14 cellular contexts compared by ENCODE assay signal in the genomic region with DNA sequence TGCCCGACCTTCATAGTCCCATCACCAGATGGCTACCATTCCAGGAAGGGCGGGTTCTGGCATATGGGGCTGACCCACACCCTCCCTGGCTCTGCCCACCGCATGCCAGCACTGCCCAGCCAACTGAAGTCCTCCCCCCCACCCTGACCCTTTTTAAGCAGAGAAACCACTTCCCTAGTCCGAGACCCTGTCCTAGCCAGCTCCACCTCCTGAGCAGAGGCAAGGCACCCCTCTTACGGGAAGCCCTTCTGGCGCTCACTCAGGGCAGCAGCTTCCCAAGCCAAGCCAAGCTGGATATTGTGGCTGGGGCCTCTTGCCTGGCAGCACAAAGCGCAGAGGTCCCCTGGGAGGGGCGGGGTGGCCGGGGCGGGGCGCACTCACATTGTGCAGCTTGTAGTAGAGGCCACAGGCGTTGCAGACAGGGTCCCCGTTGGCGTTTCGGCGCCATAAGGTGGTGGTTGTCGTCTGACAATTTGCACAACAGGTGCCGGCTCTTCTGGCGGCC. TPM values are rescaled to one million over a fixed set of nuclear protein-coding genes. Genes with fewer than 3 reads are reported as not detected.
A peak's percentile ranks its signal among the peaks of the same experiment; 100 is the strongest.
DNase-seq lines count a peak whose midpoint lies in the region; ATAC-seq and TF ChIP-seq lines count a peak whose summit lies in the region.
"Had no signal": no experiment of that assay in that cellular context is flagged by ENCODE, and none has a peak within 500 bp of the region (broad histone marks: within the 10 kb centered on the region; RNA-seq: fewer than 3 reads in every experiment).

No MANE protein-coding gene starts in this region.

- peak; percentile 46 for DNase-seq in GM23248
- peak; percentile 28 for DNase-seq in NCI-H82 treated with DMSO at 0.1 percent for 48 hours (lab: John Stamatoyannopoulos, UW; ENCODE audit: unreplicated experiment)
- peak; percentile 84 for DNase-seq in cardiac septum (ENCODE audit: low spot score)
- no peak for DNase-seq in gastrocnemius medialis
- no peak for DNase-seq in stimulated activated naive CD8-positive, alpha-beta T cell treated with anti-CD3 and anti-CD28 coated beads, Interleukin-15, Interleukin-2, amounts not matched to agents 100 U/mL and 50 U/mL, for 24 hours
- DNase-seq in PC-9: no peak
- DNase-seq in SK-N-DZ (ENCODE audit: low spot score): no peak
- DNase-seq: GF-D8; MV-4-11; NK-92 treated with Interleukin-12 subunit alpha and Interleukin-12 subunit beta, amount 100 ng/mL, for 24 hours had no signal

- in situ Hi-C loops in GM23248 (cut with MboI): no loop called here
- in situ Hi-C loops in gastrocnemius medialis (cut with MboI; ENCODE audit: low sequenced_read_pairs in 4 of 4): loop anchor here in 1 of 4 donors (25.0 kb wide), 1 partner anchor 394 kb away; no protein-coding TSS in a partner anchor

- no peak for TF ChIP-seq POLR2A in gastrocnemius medialis (IDR thresholded peaks at IDR 0.05)

- peaks cover 43% of the 10 kb centered on the region for H3K4me1 ChIP-seq in GM23248 (ENCODE audit: insufficient read depth)
- H3K4me1 ChIP-seq in gastrocnemius medialis: peaks cover 0 to 2% of the 10 kb centered on the region in 2 donors
- peaks cover 42% of the 10 kb centered on the region for H3K4me1 ChIP-seq in PC-9 (replicated peaks; ENCODE audit: insufficient read depth)

- CTCF ChIA-PET in PC-9 (lab: Charles Lee): no interaction called here

- H3K9me3 ChIP-seq in GM23248 (ENCODE audit: low read depth) (no peaks in the 10 kb centered on the region), gastrocnemius medialis (no peaks in the 10 kb centered on the region), PC-9 (ENCODE audit: insufficient read depth, low read depth) (no peaks in the 10 kb centered on the region)

- H3K27me3 ChIP-seq in GM23248 (replicated peaks; ENCODE audit: insufficient read depth) (no peaks in the 10 kb centered on the region), gastrocnemius medialis (peaks cover 47 to 70% (median 53%) of the 10 kb centered on the region in 3 donors), PC-9 (ENCODE audit: insufficient read depth, low read depth) (no peaks in the 10 kb centered on the region)

- peaks cover 27% of the 10 kb centered on the region; the same call in 1 of the 2 replicates for H3F3A ChIP-seq in GM23248 (ENCODE audit: insufficient read depth)
- peaks cover 24% of the 10 kb centered on the region; the same call in 1 of the 2 replicates for H3F3A ChIP-seq in PC-9 (ENCODE audit: insufficient read depth, low read depth)

- H3K4me2 ChIP-seq in GM23248 (ENCODE audit: unreplicated experiment) (peak overlapping the region; percentile 85), PC-9 (no peak overlapping the region)

- H3K9me2 ChIP-seq in GM23248 (ENCODE audit: insufficient read depth) (no peaks in the 10 kb centered on the region), PC-9 (ENCODE audit: insufficient read depth) (no peaks in the 10 kb centered on the region)

- H3K36me3 ChIP-seq in GM23248 (ENCODE audit: low read depth) (peaks cover 13% of the 10 kb centered on the region; the same call in 1 of the 2 replicates), gastrocnemius medialis (no peaks in the 10 kb centered on the region), PC-9 (ENCODE audit: low read depth) (no peaks in the 10 kb centered on the region)

- H3K9ac ChIP-seq in GM23248: no peak overlapping the region

- WGBS in GM23248 (ENCODE audit: low coverage in 1 of 2, low lambda C conversion rate in 2 of 2, missing lambda C conversion rate in 2 of 2), 2 experiments: 42 to 49% methylated on average over 11 to 19 of the region's 19 CpGs

- no TSS peak for BruUV-seq in PC-9 (replicated peaks; lab: Mats Ljungman, UMichigan)

- H2AFZ ChIP-seq in GM23248: no peak overlapping the region
- H2AFZ ChIP-seq in PC-9: no peak overlapping the region

- TF ChIP-seq CTCF in gastrocnemius medialis (IDR thresholded peaks at IDR 0.05 in 4 of 5, conservative IDR thresholded peaks at IDR 0.05 in 1 of 5) (no peak), PC-9 (conservative IDR thresholded peaks at IDR 0.05) (no peak)

- H4K20me1 ChIP-seq in GM23248 (ENCODE audit: insufficient read depth) (no peaks in the 10 kb centered on the region), PC-9 (ENCODE audit: insufficient read depth) (no peaks in the 10 kb centered on the region)

- peak; percentile 24 to 30 for ATAC-seq in gastrocnemius medialis
- ATAC-seq in stimulated activated naive CD8-positive, alpha-beta T cell treated with anti-CD3 and anti-CD28 coated beads, Interleukin-15, Interleukin-2, amounts not matched to agents 100 U/mL and 50 U/mL, for 24 hours: no peak
- ATAC-seq in HG03460 (IDR thresholded peaks at IDR 0.05; ENCODE audit: unreplicated experiment): no peak

- H3K27ac ChIP-seq in GM23248: no peak overlapping the region
- peak overlapping the region in 2 of 4 donors; percentile 3 to 20 for H3K27ac ChIP-seq in gastrocnemius medialis
- H3K27ac ChIP-seq in PC-9: no peak overlapping the region

- intact Hi-C loops in cardiac septum (cut with DNase I): loop anchor here (2.0 kb wide), 2 partner anchors 73 to 93 kb away; no protein-coding TSS in a partner anchor
- intact Hi-C loops in gastrocnemius medialis (cut with DNase I; ENCODE audit: low total_unique reads): loop anchor here (10.0 kb wide), 1 partner anchor 93 kb away; no protein-coding TSS in a partner anchor
- intact Hi-C loops in PC-9 (cut with micrococcal nuclease; ENCODE audit: unreplicated experiment): loop anchor here (10.0 kb wide), 1 partner anchor 887 kb away; the partner anchor contains the start of genes MCM2 and TPRA1

- H3K79me2 ChIP-seq in GM23248 (ENCODE audit: insufficient read depth) (peaks cover 32% of the 10 kb centered on the region), PC-9 (ENCODE audit: low read depth) (peaks cover 24% of the 10 kb centered on the region)

- POLR2A ChIA-PET in PC-9 (lab: Charles Lee; ENCODE audit: unreplicated experiment): interaction anchor here (0.7 kb wide), 1 partner anchor 18 kb away, joined by 3 read pairs; no protein-coding TSS in a partner anchor

- H3K4me3 ChIP-seq in GM23248 (no peak overlapping the region), gastrocnemius medialis (no peak overlapping the region), PC-9 (no peak overlapping the region)

RNA-seq across cellular contexts. Expression of gene GATA2, which starts 11.5 kb away (rescaled TPM):
- total RNA-seq in GM23248 (2014; rRNA removed; shearing (Covaris generic)): 23.8 and 28.6 TPM in 2 replicates
- 33.3 and 34.0 TPM in 2 replicates for polyA plus RNA-seq in GM23248 (2016; fragmentation: Nextera tagmentation; extraction: Ambion mirVana)
- total RNA-seq in cardiac septum (15.6 TPM), gastrocnemius medialis (10 to 100 TPM in 3 of 4 donors, 1 to 10 TPM in 1; 9.0 to 14.4 (median 12.7) TPM), PC-9 (2021) (29.0 and 36.9 TPM in 2 replicates)
- 116 and 129 TPM in 2 replicates for polyA plus RNA-seq in SK-N-DZ (2014; cell fraction: cytosol; rRNA removed)
- polyA plus RNA-seq in SK-N-DZ (2014; cell fraction: nucleus; rRNA removed): 130 and 136 TPM in 2 replicates

RNA-seq across cellular contexts. Expression of gene DNAJB8, which starts 14.8 kb away (rescaled TPM):
- not detected in 2 replicates for total RNA-seq in GM23248 (2014; rRNA removed; shearing (Covaris generic))
- polyA plus RNA-seq in GM23248 (2016; fragmentation: Nextera tagmentation; extraction: Ambion mirVana): not detected in 2 replicates
- total RNA-seq in cardiac septum: not detected
- not detected for total RNA-seq in gastrocnemius medialis
- total RNA-seq in PC-9 (2021): not detected in 2 replicates
- polyA plus RNA-seq in SK-N-DZ (2014; cell fraction: cytosol; rRNA removed): not detected in 2 replicates
- polyA plus RNA-seq in SK-N-DZ (2014; cell fraction: nucleus; rRNA removed): not detected in 2 replicates
- total RNA-seq: fibroblast of lung, HT1080 had no signal
- polyA plus RNA-seq: CD14-positive monocyte, fibroblast of lung had no signal

Comparison
In these comparisons a context has a peak if more than half of its experiments do, and no peak if none do; other contexts are left out.
1. DNase-seq: peak in GM23248 (single experiment), NCI-H82 treated with DMSO at 0.1 percent for 48 hours (single experiment) and cardiac septum (single experiment); none in gastrocnemius medialis (0 of 2), stimulated activated naive CD8-positive, alpha-beta T cell treated with anti-CD3 and anti-CD28 coated beads, Interleukin-15, Interleukin-2, amounts not matched to agents 100 U/mL and 50 U/mL, for 24 hours (single experiment), PC-9 (0 of 2) and SK-N-DZ (single experiment).
2. ATAC-seq: peak in gastrocnemius medialis (2 of 2); none in stimulated activated naive CD8-positive, alpha-beta T cell treated with anti-CD3 and anti-CD28 coated beads, Interleukin-15, Interleukin-2, amounts not matched to agents 100 U/mL and 50 U/mL, for 24 hours (single experiment) and HG03460 (single experiment).